In the genomic region with DNA sequence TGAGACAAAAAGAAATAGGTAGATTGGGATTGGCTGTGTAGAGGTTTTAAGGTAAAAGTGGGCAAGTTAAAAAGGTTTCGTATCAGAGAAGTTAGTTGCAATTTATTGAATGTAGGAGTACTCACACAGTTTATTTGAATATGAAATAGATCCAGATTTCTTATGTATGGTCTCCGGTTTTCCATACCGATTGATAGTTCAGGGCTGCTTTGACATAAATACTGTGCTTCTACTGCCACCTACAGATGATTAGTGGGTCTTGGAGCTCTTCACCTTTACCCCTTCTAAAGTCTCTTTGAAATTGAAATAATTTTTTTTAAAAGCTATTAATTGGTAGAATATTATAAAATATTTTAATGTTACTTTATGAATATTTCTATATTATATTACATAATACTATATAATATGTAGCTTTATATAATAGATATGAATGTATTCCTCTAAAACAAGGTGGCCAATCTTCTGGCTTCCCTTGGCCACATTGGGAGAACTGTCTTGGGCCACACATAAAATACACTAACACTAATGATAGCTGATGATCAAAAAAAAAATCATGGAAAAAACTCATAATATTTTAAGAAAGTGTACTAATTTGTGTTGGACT, we compare ENCODE assay signal across 8 cellular contexts. TPM values are rescaled to one million over a fixed set of nuclear protein-coding genes. Genes with fewer than 3 reads are reported as not detected.
A peak's percentile ranks its signal among the peaks of the same experiment; 100 is the strongest.
DNase-seq lines count a peak whose midpoint lies in the region; ATAC-seq and TF ChIP-seq lines count a peak whose summit lies in the region.

No MANE protein-coding gene starts in this region.

- no peaks in the 10 kb centered on the region for H3K9me3 Mint-ChIP-seq in CD14-positive monocyte
- no peaks in the 10 kb centered on the region for H3K9me3 Mint-ChIP-seq in activated naive CD8-positive, alpha-beta T cell treated with anti-CD3 and anti-CD28 coated beads for 36 hours

- H3K27ac Mint-ChIP-seq in CD14-positive monocyte = no peak overlapping the region
- peak overlapping the region; percentile 88 for H3K27ac Mint-ChIP-seq in activated naive CD8-positive, alpha-beta T cell treated with anti-CD3 and anti-CD28 coated beads for 36 hours

- no peaks in the 10 kb centered on the region for H3K9me3 ChIP-seq in right atrium auricular region

- ATAC-seq in GM18517 (IDR thresholded peaks at IDR 0.05; ENCODE audit: unreplicated experiment) = peak; percentile 41
- ATAC-seq in stimulated activated naive CD8-positive, alpha-beta T cell treated with anti-CD3 and anti-CD28 coated beads, Interleukin-15, Interleukin-2, amounts not matched to agents 100 U/mL and 50 U/mL, for 24 hours = peak; percentile 53
- ATAC-seq in GM21381 (IDR thresholded peaks at IDR 0.05; ENCODE audit: unreplicated experiment) = no peak

- peaks cover 0 to 2% (median 0%) of the 10 kb centered on the region in 3 donors for H3K27me3 Mint-ChIP-seq in CD14-positive monocyte (ENCODE audit: low read depth in 3 of 3)
- H3K27me3 Mint-ChIP-seq in activated naive CD8-positive, alpha-beta T cell treated with anti-CD3 and anti-CD28 coated beads for 36 hours = no peaks in the 10 kb centered on the region

- no peaks in the 10 kb centered on the region for H3K27me3 ChIP-seq in right atrium auricular region

- peaks cover 0 to 3% of the 10 kb centered on the region in 2 donors for H3K4me1 ChIP-seq in right atrium auricular region

- no peak for DNase-seq in CD14-positive monocyte (ENCODE audit: low spot score)
- peak; percentile 53 for DNase-seq in NCI-H2029 treated with DMSO at 0.1 percent for 48 hours (lab: John Stamatoyannopoulos, UW)
- no peak for DNase-seq in activated naive CD8-positive, alpha-beta T cell treated with anti-CD3 and anti-CD28 coated beads for 36 hours
- DNase-seq in right atrium auricular region (ENCODE audit: low spot score) = no peak
- no peak for DNase-seq in stimulated activated naive CD8-positive, alpha-beta T cell treated with anti-CD3 and anti-CD28 coated beads, Interleukin-15, Interleukin-2, amounts not matched to agents 100 U/mL and 50 U/mL, for 24 hours
- DNase-seq in NCI-H774 (lab: John Stamatoyannopoulos, UW) = no peak

- no peak overlapping the region for H3K27ac ChIP-seq in right atrium auricular region

- H3K36me3 ChIP-seq in right atrium auricular region = no peaks in the 10 kb centered on the region

- peak; percentile 84 for TF ChIP-seq CTCF in CD14-positive monocyte (IDR thresholded peaks at IDR 0.05)
- TF ChIP-seq CTCF in right atrium auricular region (IDR thresholded peaks at IDR 0.05) = peak; percentile 62 to 70

- H3K4me3 ChIP-seq in right atrium auricular region = no peak overlapping the region

- H3K4me1 Mint-ChIP-seq in CD14-positive monocyte = peaks cover 51% of the 10 kb centered on the region
- H3K4me1 Mint-ChIP-seq in activated naive CD8-positive, alpha-beta T cell treated with anti-CD3 and anti-CD28 coated beads for 36 hours = peaks cover 60% of the 10 kb centered on the region

- no peak overlapping the region for H3K4me3 Mint-ChIP-seq in CD14-positive monocyte
- H3K4me3 Mint-ChIP-seq in activated naive CD8-positive, alpha-beta T cell treated with anti-CD3 and anti-CD28 coated beads for 36 hours = no peak overlapping the region

- intact Hi-C loops in CD14-positive monocyte (cut with micrococcal nuclease) = loop anchor here (2.0 to 10.0 kb wide), 4 partner anchors 87 to 171 kb away; no protein-coding TSS in a partner anchor

- H3K36me3 Mint-ChIP-seq in CD14-positive monocyte = peaks cover 35 to 45% of the 10 kb centered on the region in 2 donors
- peaks cover 11% of the 10 kb centered on the region for H3K36me3 Mint-ChIP-seq in activated naive CD8-positive, alpha-beta T cell treated with anti-CD3 and anti-CD28 coated beads for 36 hours

RNA-seq across cellular contexts. Expression of gene GPR18, which starts 7.7 kb away (rescaled TPM):
- polyA plus RNA-seq in CD14-positive monocyte = 1 to 10 TPM; 1.7 to 2.2 TPM
- 10 to 100 TPM; 16.9 to 17.6 TPM for total RNA-seq in activated naive CD8-positive, alpha-beta T cell treated with anti-CD3 and anti-CD28 coated beads for 36 hours
- under 1 TPM in 1 of 2 donors, not detected in 1; 0.28 TPM for total RNA-seq in right atrium auricular region

RNA-seq across cellular contexts. Expression of gene GPR183, which starts 41.3 kb away (rescaled TPM):
- 100 to 1,000 TPM; 190 to 288 TPM for polyA plus RNA-seq in CD14-positive monocyte
- total RNA-seq in activated naive CD8-positive, alpha-beta T cell treated with anti-CD3 and anti-CD28 coated beads for 36 hours = 1 to 10 TPM; 4.3 to 4.5 TPM
- total RNA-seq in right atrium auricular region = 10 to 100 TPM in 1 of 2 donors, 1 to 10 TPM in 1; 7.6 to 13.3 TPM

Comparison
In these comparisons a context has a peak if more than half of its experiments do, and no peak if none do; other contexts are left out.
1. RNA of gene GPR18, which starts 7.7 kb away (total RNA-seq): 16.9 to 17.6 TPM in activated naive CD8-positive, alpha-beta T cell treated with anti-CD3 and anti-CD28 coated beads for 36 hours; 0.28 TPM in right atrium auricular region; every median in the first group is over 10 times any median in the second.